ENCODE assay signal across 14 cellular contexts in the genomic region with DNA sequence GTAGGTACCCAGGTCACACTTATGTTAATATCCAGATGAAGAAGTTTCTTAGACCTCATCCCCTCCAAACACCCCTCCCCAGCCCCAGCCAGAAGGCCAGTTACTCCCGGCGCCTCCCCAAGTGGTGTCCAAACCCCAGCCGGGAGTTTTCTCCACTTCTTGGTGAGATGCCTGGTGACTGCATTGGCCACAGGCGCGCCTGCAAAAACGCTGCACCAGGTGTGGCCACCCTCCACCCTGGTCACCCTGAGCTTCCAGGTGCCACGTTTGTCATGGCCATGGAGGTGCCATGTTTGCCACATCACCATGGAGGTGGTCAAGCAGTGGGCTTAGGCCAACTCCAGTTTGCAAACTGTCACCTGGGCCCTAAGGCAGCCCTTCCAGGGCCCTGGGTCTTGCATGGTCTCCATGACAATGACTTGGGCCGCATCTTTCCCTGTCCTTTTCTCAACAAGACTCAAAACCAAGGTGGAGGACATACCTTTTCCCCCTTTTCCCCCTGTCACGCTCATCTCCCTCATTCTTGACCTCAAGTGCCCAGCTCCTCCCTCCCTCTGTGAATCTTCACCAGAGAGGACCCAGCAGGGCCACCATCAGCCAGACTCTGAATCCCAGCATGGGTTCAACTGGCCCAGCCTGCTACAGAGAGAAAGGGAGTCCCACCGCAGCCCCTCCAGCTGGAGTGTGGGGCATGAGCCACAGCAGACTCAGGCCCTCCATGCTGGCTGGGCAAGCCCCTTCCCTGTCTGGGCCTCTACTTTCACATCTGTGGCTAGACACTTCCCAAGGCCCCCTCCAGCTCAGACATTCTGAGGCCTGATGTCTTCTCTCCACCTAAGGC.
"Had no signal": no experiment of that assay in that cellular context is flagged by ENCODE, and none has a peak within 500 bp of the region (broad histone marks: within the 10 kb centered on the region; RNA-seq: fewer than 3 reads in every experiment).

No MANE protein-coding gene starts in this region.

- H3K36me3 ChIP-seq: esophagus muscularis mucosa had no signal

- H3K4me1 ChIP-seq: esophagus muscularis mucosa had no signal

- H3K4me3 ChIP-seq: esophagus muscularis mucosa, mucosa of descending colon had no signal

- H3K9me3 ChIP-seq: mucosa of descending colon, SK-N-SH had no signal

- DNase-seq: activated CD4-positive, alpha-beta T cell treated with anti-CD3 and anti-CD28 coated beads, Interleukin-2, amount 10 ng/mL, durations not matched to agents 24 days and 14 days; activated effector memory CD4-positive, alpha-beta T cell treated with anti-CD3 and anti-CD28 coated beads, Interleukin-2, amount 50 U/mL, for 16 hours; activated T-cell treated with anti-CD3 and anti-CD28 coated beads, Interleukin-2, amount 50 U/mL, for 4 hours; amygdala; endodermal cell; hypothalamus; left cardiac atrium; naive thymus-derived CD8-positive, alpha-beta T cell; SK-N-SH; stimulated activated CD4-positive, alpha-beta T cell treated with anti-CD3 and anti-CD28 coated beads, Interleukin-12 subunit alpha, Interleukin-12 subunit beta, amount 100 ng/mL, for 4 hours; stimulated activated naive CD4-positive, alpha-beta T cell treated with Interleukin-2 at 50 U/mL for 16 hours; T-helper 1 cell had no signal

- H3K27ac ChIP-seq: esophagus muscularis mucosa had no signal
